ENCODE assay signal across 1 cellular context in the genomic region with DNA sequence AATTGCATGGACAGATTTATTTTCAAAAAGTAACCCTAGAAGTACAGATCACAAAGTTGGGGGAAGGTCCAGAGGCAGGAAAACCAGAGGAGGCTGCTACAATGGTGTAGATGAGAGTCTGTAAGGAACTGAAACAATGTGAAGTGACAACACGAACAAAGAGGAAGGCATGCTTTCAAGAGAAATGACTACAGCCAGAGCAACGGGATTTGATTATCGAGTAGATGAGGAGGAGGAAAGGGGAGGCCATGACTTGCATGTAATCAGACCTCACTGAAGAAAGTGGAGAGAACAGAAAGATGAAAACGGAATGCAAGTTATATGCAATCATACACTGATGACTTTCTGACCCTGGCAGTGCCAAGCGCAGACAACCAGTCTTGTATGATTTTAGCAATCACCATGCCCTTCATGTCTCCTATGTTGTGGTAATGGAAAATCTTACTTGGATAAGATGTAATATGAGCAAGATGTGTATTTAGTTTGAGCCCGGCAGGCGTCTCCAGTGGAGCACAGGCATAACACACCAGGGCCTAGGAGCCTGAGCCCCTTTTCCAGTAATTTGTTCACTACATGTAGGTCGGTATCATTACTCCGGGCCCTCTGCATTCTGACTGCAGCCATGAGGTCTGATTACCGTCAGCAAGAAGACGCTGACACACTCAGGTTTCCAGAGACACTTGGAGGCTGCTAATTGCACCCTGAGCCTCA.
TF ChIP-seq lines count a peak whose summit lies in the region.

No MANE protein-coding gene starts in this region.

TF ChIP-seq in GM12878, 131 proteins besides CTCF, POLR2A, EP300 and RAD21:
- peak; percentile 72; the same call in 1 of the 2 replicates for TF ChIP-seq SPI1 (IDR thresholded peaks at IDR 0.05; ENCODE audit: borderline replicate concordance, insufficient read depth, low read depth, low read length)
- TF ChIP-seq, protein P1, sequence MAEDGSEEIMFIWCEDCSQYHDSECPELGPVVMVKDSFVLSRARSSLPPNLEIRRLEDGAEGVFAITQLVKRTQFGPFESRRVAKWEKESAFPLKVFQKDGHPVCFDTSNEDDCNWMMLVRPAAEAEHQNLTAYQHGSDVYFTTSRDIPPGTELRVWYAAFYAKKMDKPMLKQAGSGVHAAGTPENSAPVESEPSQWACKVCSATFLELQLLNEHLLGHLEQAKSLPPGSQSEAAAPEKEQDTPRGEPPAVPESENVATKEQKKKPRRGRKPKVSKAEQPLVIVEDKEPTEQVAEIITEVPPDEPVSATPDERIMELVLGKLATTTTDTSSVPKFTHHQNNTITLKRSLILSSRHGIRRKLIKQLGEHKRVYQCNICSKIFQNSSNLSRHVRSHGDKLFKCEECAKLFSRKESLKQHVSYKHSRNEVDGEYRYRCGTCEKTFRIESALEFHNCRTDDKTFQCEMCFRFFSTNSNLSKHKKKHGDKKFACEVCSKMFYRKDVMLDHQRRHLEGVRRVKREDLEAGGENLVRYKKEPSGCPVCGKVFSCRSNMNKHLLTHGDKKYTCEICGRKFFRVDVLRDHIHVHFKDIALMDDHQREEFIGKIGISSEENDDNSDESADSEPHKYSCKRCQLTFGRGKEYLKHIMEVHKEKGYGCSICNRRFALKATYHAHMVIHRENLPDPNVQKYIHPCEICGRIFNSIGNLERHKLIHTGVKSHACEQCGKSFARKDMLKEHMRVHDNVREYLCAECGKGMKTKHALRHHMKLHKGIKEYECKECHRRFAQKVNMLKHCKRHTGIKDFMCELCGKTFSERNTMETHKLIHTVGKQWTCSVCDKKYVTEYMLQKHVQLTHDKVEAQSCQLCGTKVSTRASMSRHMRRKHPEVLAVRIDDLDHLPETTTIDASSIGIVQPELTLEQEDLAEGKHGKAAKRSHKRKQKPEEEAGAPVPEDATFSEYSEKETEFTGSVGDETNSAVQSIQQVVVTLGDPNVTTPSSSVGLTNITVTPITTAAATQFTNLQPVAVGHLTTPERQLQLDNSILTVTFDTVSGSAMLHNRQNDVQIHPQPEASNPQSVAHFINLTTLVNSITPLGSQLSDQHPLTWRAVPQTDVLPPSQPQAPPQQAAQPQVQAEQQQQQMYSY (CRISPR knock-in tag; IDR thresholded peaks at IDR 0.05) = no peak
- TF ChIP-seq SUZ12 (IDR thresholded peaks at IDR 0.05; ENCODE audit: unreplicated experiment) = no peak
